Comparison of ENCODE assay signal across 13 cellular contexts in genomic region chr12:46390881-46391280, GRCh38. TPM values are rescaled to one million over a fixed set of nuclear protein-coding genes. Genes with fewer than 3 reads are reported as not detected.
DNase-seq lines count a peak whose midpoint lies in the region; ATAC-seq, FAIRE-seq and TF ChIP-seq lines count a peak whose summit lies in the region.
"Had no signal": no experiment of that assay in that cellular context is flagged by ENCODE, and none has a peak within 500 bp of the region (broad histone marks: within the 10 kb centered on the region; RNA-seq: fewer than 3 reads in every experiment).

No MANE protein-coding gene starts in this region.

- intact Hi-C loops in PC-3 (cut with micrococcal nuclease) (no loop called here), kidney (cut with DNase I) (no loop called here)
- intact Hi-C loops in activated T-helper 2 cell treated with anti-CD3 and anti-CD28 coated beads, Interferon-gamma antibody, Interleukin-2, Interleukin-4, amounts not matched to agents 10 μg/mL and 5 μg/mL and 100 μg/mL, durations not matched to agents 14 hours and 24 hours and 36 hours (cut with micrococcal nuclease), result no loop called here

- peak overlapping the region; percentile 76 for H3K27ac Mint-ChIP-seq in activated T-cell treated with anti-CD3 and anti-CD28 coated beads, Interleukin-2, amount 50 U/mL, for 24 hours
- H3K27ac Mint-ChIP-seq in stimulated activated naive CD8-positive, alpha-beta T cell treated with anti-CD3 and anti-CD28 coated beads, Interleukin-15, amount 100 ng/mL, for 72 hours, result peak overlapping the region in 1 of 2 donors; percentile 85
- no peak overlapping the region for H3K27ac Mint-ChIP-seq in activated T-helper 2 cell treated with anti-CD3 and anti-CD28 coated beads, Interferon-gamma antibody, Interleukin-2, Interleukin-4, amounts not matched to agents 10 μg/mL and 5 μg/mL and 100 μg/mL, durations not matched to agents 14 hours and 24 hours and 36 hours
- H3K27ac Mint-ChIP-seq: activated naive CD8-positive, alpha-beta T cell treated with anti-CD3 and anti-CD28 coated beads, Interleukin-2, amount 10 ng/mL, durations not matched to agents 7 days and 5 days had no signal

- H3K9me2 ChIP-seq in PC-3 (replicated peaks; ENCODE audit: low read length), result no peaks in the 10 kb centered on the region

- H3K36me3 ChIP-seq in PC-3 (ENCODE audit: low read depth, low read length) (no peaks in the 10 kb centered on the region), kidney (ENCODE audit: control insufficient read depth in 1 of 2, insufficient read depth in 2 of 2, low read length in 2 of 2) (no peaks in the 10 kb centered on the region)
- H3K36me3 ChIP-seq: HAP-1 had no signal

- H3K4me1 ChIP-seq in PC-3 (ENCODE audit: insufficient read depth, low read length) (peaks cover 69% of the 10 kb centered on the region), kidney (ENCODE audit: control insufficient read depth in 1 of 2, insufficient read depth in 1 of 2, low read depth in 1 of 2, low read length in 2 of 2) (peaks cover 15 to 17% of the 10 kb centered on the region in 2 donors)

- H3K79me2 ChIP-seq in PC-3 (ENCODE audit: low read length), result peaks cover under 1% of the 10 kb centered on the region; the same call in 1 of the 2 replicates

- no peak overlapping the region for H2AFZ ChIP-seq in PC-3 (ENCODE audit: low read length)

- H3K9ac ChIP-seq in PC-3 (ENCODE audit: low read length) (no peak overlapping the region), kidney (ENCODE audit: low read length in 2 of 2) (no peak overlapping the region)

- H3K27me3 Mint-ChIP-seq in activated T-cell treated with anti-CD3 and anti-CD28 coated beads, Interleukin-2, amount 50 U/mL, for 24 hours, result no peaks in the 10 kb centered on the region
- no peaks in the 10 kb centered on the region for H3K27me3 Mint-ChIP-seq in stimulated activated naive CD8-positive, alpha-beta T cell treated with anti-CD3 and anti-CD28 coated beads, Interleukin-15, amount 100 ng/mL, for 72 hours
- H3K27me3 Mint-ChIP-seq in activated T-helper 2 cell treated with anti-CD3 and anti-CD28 coated beads, Interferon-gamma antibody, Interleukin-2, Interleukin-4, amounts not matched to agents 10 μg/mL and 5 μg/mL and 100 μg/mL, durations not matched to agents 14 hours and 24 hours and 36 hours (ENCODE audit: low read depth), result no peaks in the 10 kb centered on the region
- H3K27me3 Mint-ChIP-seq: activated naive CD8-positive, alpha-beta T cell treated with anti-CD3 and anti-CD28 coated beads, Interleukin-2, amount 10 ng/mL, durations not matched to agents 7 days and 5 days had no signal

- no peaks in the 10 kb centered on the region for H4K20me1 ChIP-seq in PC-3 (ENCODE audit: low read length)

- no peak for FAIRE-seq in kidney (lab: Jason Lieb, UNC)

- H3K9me3 Mint-ChIP-seq in activated T-cell treated with anti-CD3 and anti-CD28 coated beads, Interleukin-2, amount 50 U/mL, for 24 hours, result no peaks in the 10 kb centered on the region
- no peaks in the 10 kb centered on the region for H3K9me3 Mint-ChIP-seq in stimulated activated naive CD8-positive, alpha-beta T cell treated with anti-CD3 and anti-CD28 coated beads, Interleukin-15, amount 100 ng/mL, for 72 hours
- H3K9me3 Mint-ChIP-seq in activated T-helper 2 cell treated with anti-CD3 and anti-CD28 coated beads, Interferon-gamma antibody, Interleukin-2, Interleukin-4, amounts not matched to agents 10 μg/mL and 5 μg/mL and 100 μg/mL, durations not matched to agents 14 hours and 24 hours and 36 hours, result no peaks in the 10 kb centered on the region
- H3K9me3 Mint-ChIP-seq: activated naive CD8-positive, alpha-beta T cell treated with anti-CD3 and anti-CD28 coated beads, Interleukin-2, amount 10 ng/mL, durations not matched to agents 7 days and 5 days had no signal

- H3F3A ChIP-seq in PC-3 (ENCODE audit: low read length, unreplicated experiment), result peaks cover 12% of the 10 kb centered on the region

- H3K27ac ChIP-seq in PC-3 (ENCODE audit: low read length), result no peak overlapping the region
- H3K27ac ChIP-seq in kidney (ENCODE audit: low read depth in 2 of 2, low read length in 2 of 2), result peak overlapping the region; percentile 10 to 11
- H3K27ac ChIP-seq: epithelial cell of prostate had no signal

- peak overlapping the region; percentile 4; the same call in 1 of the 2 replicates for H3K4me2 ChIP-seq in PC-3 (ENCODE audit: low read length)

- H3K9me3 ChIP-seq in PC-3 (ENCODE audit: low read length) (no peaks in the 10 kb centered on the region), kidney (ENCODE audit: control insufficient read depth in 1 of 2, low read length in 2 of 2) (no peaks in the 10 kb centered on the region)
- H3K9me3 ChIP-seq: HAP-1 had no signal

- POLR2A ChIA-PET in PC-3 (lab: Charles Lee; ENCODE audit: unreplicated experiment), result interaction anchor here (0.7 kb wide), 1 partner anchor 277 kb away, joined by 5 read pairs; no protein-coding TSS in a partner anchor

- H3K4me3 ChIP-seq in PC-3 (ENCODE audit: low read length), result no peak overlapping the region
- H3K4me3 ChIP-seq in kidney (ENCODE audit: low read length in 2 of 2), result no peak overlapping the region
- H3K4me3 ChIP-seq: HAP-1 had no signal

- BruUV-seq in PC-3 (replicated peaks; lab: Mats Ljungman, UMichigan), result no TSS peak

- TF ChIP-seq CTCF in PC-3 (conservative IDR thresholded peaks at IDR 0.05; ENCODE audit: low read depth, low read length) (no peak), kidney (IDR thresholded peaks at IDR 0.05; ENCODE audit: borderline replicate concordance, extremely low read depth, insufficient read depth) (no peak)

- H3K27me3 ChIP-seq in PC-3 (ENCODE audit: low read length), result no peaks in the 10 kb centered on the region

- H3K4me3 Mint-ChIP-seq in activated T-cell treated with anti-CD3 and anti-CD28 coated beads, Interleukin-2, amount 50 U/mL, for 24 hours, result no peak overlapping the region
- peak overlapping the region; percentile 39 to 65 for H3K4me3 Mint-ChIP-seq in stimulated activated naive CD8-positive, alpha-beta T cell treated with anti-CD3 and anti-CD28 coated beads, Interleukin-15, amount 100 ng/mL, for 72 hours
- no peak overlapping the region for H3K4me3 Mint-ChIP-seq in activated T-helper 2 cell treated with anti-CD3 and anti-CD28 coated beads, Interferon-gamma antibody, Interleukin-2, Interleukin-4, amounts not matched to agents 10 μg/mL and 5 μg/mL and 100 μg/mL, durations not matched to agents 14 hours and 24 hours and 36 hours (ENCODE audit: low read depth)
- H3K4me3 Mint-ChIP-seq: activated naive CD8-positive, alpha-beta T cell treated with anti-CD3 and anti-CD28 coated beads, Interleukin-2, amount 10 ng/mL, durations not matched to agents 7 days and 5 days had no signal

- peaks cover 50% of the 10 kb centered on the region for H3K4me1 Mint-ChIP-seq in activated T-cell treated with anti-CD3 and anti-CD28 coated beads, Interleukin-2, amount 50 U/mL, for 24 hours (ENCODE audit: low read depth)
- peaks cover 55% of the 10 kb centered on the region for H3K4me1 Mint-ChIP-seq in stimulated activated naive CD8-positive, alpha-beta T cell treated with anti-CD3 and anti-CD28 coated beads, Interleukin-15, amount 100 ng/mL, for 72 hours
- H3K4me1 Mint-ChIP-seq in activated T-helper 2 cell treated with anti-CD3 and anti-CD28 coated beads, Interferon-gamma antibody, Interleukin-2, Interleukin-4, amounts not matched to agents 10 μg/mL and 5 μg/mL and 100 μg/mL, durations not matched to agents 14 hours and 24 hours and 36 hours (ENCODE audit: low read depth), result peaks cover 47% of the 10 kb centered on the region

- CTCF ChIA-PET in PC-3 (lab: Charles Lee), result no interaction called here

- no peak for DNase-seq in activated T-cell treated with anti-CD3 and anti-CD28 coated beads, Interleukin-2, amount 50 U/mL, for 24 hours
- no peak for DNase-seq in activated T-cell treated with anti-CD3 and anti-CD28 coated beads for 4 hours
- DNase-seq in PC-3, result no peak
- no peak for DNase-seq in kidney
- DNase-seq in stimulated activated naive CD8-positive, alpha-beta T cell treated with anti-CD3 and anti-CD28 coated beads, Interleukin-15, amount 100 ng/mL, for 72 hours, result no peak
- DNase-seq in NCI-H1048 (lab: John Stamatoyannopoulos, UW), result no peak
- no peak for DNase-seq in NCI-H446 treated with DMSO at 0.1 percent for 48 hours (lab: John Stamatoyannopoulos, UW)
- no peak for DNase-seq in activated T-helper 2 cell treated with anti-CD3 and anti-CD28 coated beads, Interferon-gamma antibody, Interleukin-2, Interleukin-4, amounts not matched to agents 10 μg/mL and 5 μg/mL and 100 μg/mL, durations not matched to agents 14 hours and 24 hours and 36 hours (ENCODE audit: low spot score)
- DNase-seq: activated naive CD8-positive, alpha-beta T cell treated with anti-CD3 and anti-CD28 coated beads, Interleukin-2, amount 10 ng/mL, durations not matched to agents 7 days and 5 days; NCI-H226; stimulated activated CD4-positive, alpha-beta T cell treated with anti-CD3 and anti-CD28 coated beads, Interleukin-4, amount 100 ng/mL, for 1 hour had no signal

- no peak for ATAC-seq in PC-3
- ATAC-seq in stimulated activated naive CD8-positive, alpha-beta T cell treated with anti-CD3 and anti-CD28 coated beads, Interleukin-15, amount 100 ng/mL, for 72 hours, result peak; percentile 34

- H3K36me3 Mint-ChIP-seq in activated T-cell treated with anti-CD3 and anti-CD28 coated beads, Interleukin-2, amount 50 U/mL, for 24 hours (ENCODE audit: low read depth), result peaks cover 10% of the 10 kb centered on the region
- H3K36me3 Mint-ChIP-seq in activated T-helper 2 cell treated with anti-CD3 and anti-CD28 coated beads, Interferon-gamma antibody, Interleukin-2, Interleukin-4, amounts not matched to agents 10 μg/mL and 5 μg/mL and 100 μg/mL, durations not matched to agents 14 hours and 24 hours and 36 hours (ENCODE audit: low read depth), result peaks cover 59% of the 10 kb centered on the region

RNA-seq across cellular contexts. Expression of gene SLC38A2, which starts 18.3 kb away (rescaled TPM):
- total RNA-seq in PC-3 (2014; rRNA removed), result 214 and 232 TPM in 2 replicates
- total RNA-seq in kidney, result 189 TPM
- polyA plus RNA-seq in kidney (ENCODE audit: insufficient read depth, low read depth, low replicate concordance), result 38.6 TPM
- total RNA-seq in activated T-helper 2 cell treated with anti-CD3 and anti-CD28 coated beads, Interferon-gamma antibody, Interleukin-2, Interleukin-4, amounts not matched to agents 10 μg/mL and 5 μg/mL and 100 μg/mL, durations not matched to agents 14 hours and 24 hours and 36 hours, result 141 and 143 TPM in 2 replicates

Comparison
In these comparisons a context has a peak if more than half of its experiments do, and no peak if none do; other contexts are left out.
1. H3K4me3 Mint-ChIP-seq: peak in stimulated activated naive CD8-positive, alpha-beta T cell treated with anti-CD3 and anti-CD28 coated beads, Interleukin-15, amount 100 ng/mL, for 72 hours (2 of 2); none in activated T-cell treated with anti-CD3 and anti-CD28 coated beads, Interleukin-2, amount 50 U/mL, for 24 hours (single experiment) and activated T-helper 2 cell treated with anti-CD3 and anti-CD28 coated beads, Interferon-gamma antibody, Interleukin-2, Interleukin-4, amounts not matched to agents 10 μg/mL and 5 μg/mL and 100 μg/mL, durations not matched to agents 14 hours and 24 hours and 36 hours (single experiment).